Comparison of ENCODE assay signal across 16 cellular contexts in genomic region chr16:77868052-77868451, GRCh38.
A peak's percentile ranks its signal among the peaks of the same experiment; 100 is the strongest.
DNase-seq lines count a peak whose midpoint lies in the region; ATAC-seq and TF ChIP-seq lines count a peak whose summit lies in the region.
"Had no signal": no experiment of that assay in that cellular context is flagged by ENCODE, and none has a peak within 500 bp of the region (broad histone marks: within the 10 kb centered on the region; RNA-seq: fewer than 3 reads in every experiment).

No MANE protein-coding gene starts in this region.

- 81 to 94% (median 88%) methylated on average over 2 of the region's 2 CpGs for WGBS in heart left ventricle, 4 donors

- TF ChIP-seq CTCF in left ventricle myocardium inferior (IDR thresholded peaks at IDR 0.05; ENCODE audit: borderline replicate concordance), result no peak
- no peak for TF ChIP-seq CTCF in heart left ventricle (IDR thresholded peaks at IDR 0.05)
- no peak for TF ChIP-seq CTCF in right atrium auricular region (IDR thresholded peaks at IDR 0.05)
- no peak for TF ChIP-seq CTCF in dorsolateral prefrontal cortex (IDR thresholded peaks at IDR 0.05 in 54 of 56, conservative IDR thresholded peaks at IDR 0.05 in 2 of 56; ENCODE audit: low read depth in 1 of 56, partially characterized antibody in 56 of 56)

- no peaks in the 10 kb centered on the region for H3K36me3 ChIP-seq in left ventricle myocardium inferior
- H3K36me3 ChIP-seq in heart left ventricle, result no peaks in the 10 kb centered on the region
- H3K36me3 ChIP-seq in right atrium auricular region, result no peaks in the 10 kb centered on the region
- H3K36me3 ChIP-seq: thyroid gland had no signal

- H3K27ac ChIP-seq in left ventricle myocardium inferior (replicated peaks) (peak overlapping the region; percentile 3), heart left ventricle (peak overlapping the region in 3 of 12 donors; percentile 13 to 67 (median 21)), right atrium auricular region (no peak overlapping the region), dorsolateral prefrontal cortex (no peak overlapping the region)
- H3K27ac ChIP-seq: GM23248, thyroid gland had no signal

- no peak for TF ChIP-seq POLR2A in heart left ventricle (IDR thresholded peaks at IDR 0.05)

- no peaks in the 10 kb centered on the region for H3K36me3 Mint-ChIP-seq in T-helper 17 cell (ENCODE audit: low read depth)
- H3K36me3 Mint-ChIP-seq: memory B cell had no signal

- H3K4me1 ChIP-seq in left ventricle myocardium inferior (peaks cover 28% of the 10 kb centered on the region), heart left ventricle (peaks cover 0 to 27% (median 13%) of the 10 kb centered on the region in 12 donors), right atrium auricular region (peaks cover 0 to 23% of the 10 kb centered on the region in 2 donors)

- H3K9me3 ChIP-seq in left ventricle myocardium inferior (replicated peaks), result no peaks in the 10 kb centered on the region
- H3K9me3 ChIP-seq in heart left ventricle, result no peaks in the 10 kb centered on the region
- no peaks in the 10 kb centered on the region for H3K9me3 ChIP-seq in right atrium auricular region
- H3K9me3 ChIP-seq in T-helper 17 cell (ENCODE audit: control insufficient read depth, low read length, poor library complexity, severe bottlenecking), result no peaks in the 10 kb centered on the region
- H3K9me3 ChIP-seq: thyroid gland had no signal

- ATAC-seq in heart left ventricle (no peak), HG02623 (IDR thresholded peaks at IDR 0.05; ENCODE audit: unreplicated experiment) (peak; percentile 23), HG03196 (IDR thresholded peaks at IDR 0.05; ENCODE audit: unreplicated experiment) (peak; percentile 28), T-helper 17 cell (no peak)

- no peak overlapping the region for H3K4me3 Mint-ChIP-seq in T-helper 17 cell
- H3K4me3 Mint-ChIP-seq: memory B cell had no signal

- peaks cover 26% of the 10 kb centered on the region for H3K27me3 Mint-ChIP-seq in T-helper 17 cell

- H3K27me3 ChIP-seq in left ventricle myocardium inferior (ENCODE audit: low read depth), result no peaks in the 10 kb centered on the region
- no peaks in the 10 kb centered on the region for H3K27me3 ChIP-seq in heart left ventricle
- no peaks in the 10 kb centered on the region for H3K27me3 ChIP-seq in right atrium auricular region
- peaks cover 0 to 13% (median 0%) of the 10 kb centered on the region in 45 donors for H3K27me3 ChIP-seq in dorsolateral prefrontal cortex
- H3K27me3 ChIP-seq: thyroid gland had no signal

- DNase-seq in left ventricle myocardium inferior (no peak), heart left ventricle (no peak), NCI-H146 (lab: John Stamatoyannopoulos, UW) (no peak), right atrium auricular region (ENCODE audit: low spot score) (no peak), dorsolateral prefrontal cortex (no peak), T-helper 17 cell (no peak)
- DNase-seq: 8988T; activated CD8-positive, alpha-beta memory T cell treated with anti-CD3 and anti-CD28 coated beads, Interleukin-2, amount 50 U/mL, for 48 hours; dermis blood vessel endothelial cell; GM23248; occipital lobe; OCI-M1; thyroid gland had no signal

- H3K27ac Mint-ChIP-seq in T-helper 17 cell, result no peak overlapping the region
- H3K27ac Mint-ChIP-seq: memory B cell had no signal

- H3K4me1 Mint-ChIP-seq in T-helper 17 cell, result peaks cover 6% of the 10 kb centered on the region

- intact Hi-C loops in left ventricle myocardium inferior (cut with micrococcal nuclease) (no loop called here), heart left ventricle (cut with DNase I) (no loop called here), dorsolateral prefrontal cortex (cut with DNase I) (no loop called here)

- no peak overlapping the region for H3K4me3 ChIP-seq in left ventricle myocardium inferior
- H3K4me3 ChIP-seq in heart left ventricle, result no peak overlapping the region
- no peak overlapping the region for H3K4me3 ChIP-seq in right atrium auricular region
- H3K4me3 ChIP-seq in dorsolateral prefrontal cortex, result no peak overlapping the region
- H3K4me3 ChIP-seq: GM23248, thyroid gland had no signal

Comparison
In these comparisons a context has a peak if more than half of its experiments do, and no peak if none do; other contexts are left out.
1. ATAC-seq: peak in HG02623 (single experiment) and HG03196 (single experiment); none in heart left ventricle (0 of 4) and T-helper 17 cell (single experiment).